Comparison of ENCODE assay signal across 1 cellular context in genomic region chr17:28841901-28842281, GRCh38.
TF ChIP-seq lines count a peak whose summit lies in the region.

No MANE protein-coding gene starts in this region.

TF ChIP-seq in H1, 55 proteins besides CTCF, POLR2A, EP300 and RAD21 (continued from another document):
- no peak for TF ChIP-seq USF2 (IDR thresholded peaks at IDR 0.05; ENCODE audit: low read length)
- TF ChIP-seq RFX5 (IDR thresholded peaks at IDR 0.05; ENCODE audit: borderline replicate concordance, low read depth, low read length), result no peak
- no peak for TF ChIP-seq SUZ12 (IDR thresholded peaks at IDR 0.05; ENCODE audit: low read length)
